Comparison of ENCODE assay signal across 1 cellular context in the genomic region with DNA sequence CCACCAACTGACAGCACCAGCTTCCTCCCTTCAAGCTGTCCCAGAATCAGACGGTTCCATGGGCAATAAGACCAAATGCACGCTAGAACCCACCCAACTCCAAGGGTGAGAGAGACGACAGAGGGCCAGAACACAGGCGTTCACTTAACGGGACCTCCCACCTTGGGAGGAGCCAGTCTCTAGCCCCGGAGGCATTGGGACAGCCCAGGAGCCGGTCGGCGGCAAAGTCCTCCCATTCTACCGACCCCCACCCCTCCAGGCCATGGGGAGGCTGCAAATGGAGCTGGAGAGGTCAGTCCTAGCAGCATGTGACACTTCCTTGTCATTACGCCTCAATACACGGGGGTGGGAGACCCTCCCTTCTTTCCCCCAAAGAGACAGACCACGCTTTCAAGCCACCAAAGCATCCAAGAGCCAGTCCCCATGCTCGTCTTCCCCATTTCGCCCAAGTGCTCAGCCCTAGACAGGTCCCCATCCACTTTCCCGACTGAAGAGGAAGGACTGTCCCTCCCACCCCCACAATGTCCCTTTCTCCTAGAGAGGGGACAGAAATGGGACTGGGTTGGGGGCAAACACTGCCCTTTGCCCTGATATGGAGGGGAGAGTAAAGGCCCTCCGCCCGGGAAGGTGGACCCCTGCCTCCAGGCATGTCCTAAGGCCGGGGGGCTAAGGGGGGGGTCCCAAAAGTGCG.
TF ChIP-seq lines count a peak whose summit lies in the region.

No MANE protein-coding gene starts in this region.

TF ChIP-seq in HepG2, 621 proteins besides CTCF, POLR2A, EP300 and RAD21 (continued from another document):
- TF ChIP-seq, protein P1, sequence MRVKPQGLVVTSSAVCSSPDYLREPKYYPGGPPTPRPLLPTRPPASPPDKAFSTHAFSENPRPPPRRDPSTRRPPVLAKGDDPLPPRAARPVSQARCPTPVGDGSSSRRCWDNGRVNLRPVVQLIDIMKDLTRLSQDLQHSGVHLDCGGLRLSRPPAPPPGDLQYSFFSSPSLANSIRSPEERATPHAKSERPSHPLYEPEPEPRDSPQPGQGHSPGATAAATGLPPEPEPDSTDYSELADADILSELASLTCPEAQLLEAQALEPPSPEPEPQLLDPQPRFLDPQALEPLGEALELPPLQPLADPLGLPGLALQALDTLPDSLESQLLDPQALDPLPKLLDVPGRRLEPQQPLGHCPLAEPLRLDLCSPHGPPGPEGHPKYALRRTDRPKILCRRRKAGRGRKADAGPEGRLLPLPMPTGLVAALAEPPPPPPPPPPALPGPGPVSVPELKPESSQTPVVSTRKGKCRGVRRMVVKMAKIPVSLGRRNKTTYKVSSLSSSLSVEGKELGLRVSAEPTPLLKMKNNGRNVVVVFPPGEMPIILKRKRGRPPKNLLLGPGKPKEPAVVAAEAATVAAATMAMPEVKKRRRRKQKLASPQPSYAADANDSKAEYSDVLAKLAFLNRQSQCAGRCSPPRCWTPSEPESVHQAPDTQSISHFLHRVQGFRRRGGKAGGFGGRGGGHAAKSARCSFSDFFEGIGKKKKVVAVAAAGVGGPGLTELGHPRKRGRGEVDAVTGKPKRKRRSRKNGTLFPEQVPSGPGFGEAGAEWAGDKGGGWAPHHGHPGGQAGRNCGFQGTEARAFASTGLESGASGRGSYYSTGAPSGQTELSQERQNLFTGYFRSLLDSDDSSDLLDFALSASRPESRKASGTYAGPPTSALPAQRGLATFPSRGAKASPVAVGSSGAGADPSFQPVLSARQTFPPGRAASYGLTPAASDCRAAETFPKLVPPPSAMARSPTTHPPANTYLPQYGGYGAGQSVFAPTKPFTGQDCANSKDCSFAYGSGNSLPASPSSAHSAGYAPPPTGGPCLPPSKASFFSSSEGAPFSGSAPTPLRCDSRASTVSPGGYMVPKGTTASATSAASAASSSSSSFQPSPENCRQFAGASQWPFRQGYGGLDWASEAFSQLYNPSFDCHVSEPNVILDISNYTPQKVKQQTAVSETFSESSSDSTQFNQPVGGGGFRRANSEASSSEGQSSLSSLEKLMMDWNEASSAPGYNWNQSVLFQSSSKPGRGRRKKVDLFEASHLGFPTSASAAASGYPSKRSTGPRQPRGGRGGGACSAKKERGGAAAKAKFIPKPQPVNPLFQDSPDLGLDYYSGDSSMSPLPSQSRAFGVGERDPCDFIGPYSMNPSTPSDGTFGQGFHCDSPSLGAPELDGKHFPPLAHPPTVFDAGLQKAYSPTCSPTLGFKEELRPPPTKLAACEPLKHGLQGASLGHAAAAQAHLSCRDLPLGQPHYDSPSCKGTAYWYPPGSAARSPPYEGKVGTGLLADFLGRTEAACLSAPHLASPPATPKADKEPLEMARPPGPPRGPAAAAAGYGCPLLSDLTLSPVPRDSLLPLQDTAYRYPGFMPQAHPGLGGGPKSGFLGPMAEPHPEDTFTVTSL (CRISPR knock-in tag; IDR thresholded peaks at IDR 0.05; ENCODE audit: borderline replicate concordance), result peak; percentile 17; the same call in 1 of the 2 replicates
- TF ChIP-seq ERF (CRISPR knock-in tag; IDR thresholded peaks at IDR 0.05) (no peak), ZNF256 (CRISPR knock-in tag; conservative IDR thresholded peaks at IDR 0.05) (no peak), MAF1 (CRISPR knock-in tag; IDR thresholded peaks at IDR 0.05; ENCODE audit: borderline replicate concordance) (no peak), SIN3A (IDR thresholded peaks at IDR 0.05; ENCODE audit: borderline replicate concordance, low read depth, low read length) (no peak), ZNF83 (CRISPR knock-in tag; IDR thresholded peaks at IDR 0.05; ENCODE audit: borderline replicate concordance) (no peak), NBN (conservative IDR thresholded peaks at IDR 0.05) (no peak), SP4 (CRISPR knock-in tag; IDR thresholded peaks at IDR 0.05) (peak; percentile 51), ZNF550 (CRISPR knock-in tag; IDR thresholded peaks at IDR 0.05; ENCODE audit: borderline replicate concordance) (no peak), PHF5A (CRISPR knock-in tag; IDR thresholded peaks at IDR 0.05; ENCODE audit: low read depth, unreplicated experiment) (no peak), KMT2A (CRISPR knock-in tag; IDR thresholded peaks at IDR 0.05) (no peak), SAP130 (CRISPR knock-in tag; IDR thresholded peaks at IDR 0.05; ENCODE audit: low read depth) (peak; percentile 36; the same call in 1 of the 2 replicates), BHLHE40 (IDR thresholded peaks at IDR 0.05; ENCODE audit: low read length) (no peak), ZNF10 (CRISPR knock-in tag; IDR thresholded peaks at IDR 0.05; ENCODE audit: borderline replicate concordance, low read depth) (no peak), KLF11 (CRISPR knock-in tag; IDR thresholded peaks at IDR 0.05) (no peak)
- TF ChIP-seq, protein P2, sequence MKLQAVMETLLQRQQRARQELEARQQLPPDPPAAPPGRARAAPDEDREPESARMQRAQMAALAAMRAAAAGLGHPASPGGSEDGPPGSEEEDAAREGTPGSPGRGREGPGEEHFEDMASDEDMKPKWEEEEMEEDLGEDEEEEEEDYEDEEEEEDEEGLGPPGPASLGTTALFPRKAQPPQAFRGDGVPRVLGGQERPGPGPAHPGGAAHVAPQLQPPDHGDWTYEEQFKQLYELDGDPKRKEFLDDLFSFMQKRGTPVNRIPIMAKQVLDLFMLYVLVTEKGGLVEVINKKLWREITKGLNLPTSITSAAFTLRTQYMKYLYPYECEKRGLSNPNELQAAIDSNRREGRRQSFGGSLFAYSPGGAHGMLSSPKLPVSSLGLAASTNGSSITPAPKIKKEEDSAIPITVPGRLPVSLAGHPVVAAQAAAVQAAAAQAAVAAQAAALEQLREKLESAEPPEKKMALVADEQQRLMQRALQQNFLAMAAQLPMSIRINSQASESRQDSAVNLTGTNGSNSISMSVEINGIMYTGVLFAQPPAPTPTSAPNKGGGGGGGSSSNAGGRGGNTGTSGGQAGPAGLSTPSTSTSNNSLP (IDR thresholded peaks at IDR 0.05; ENCODE audit: low read depth, low read length), result no peak
